Comparison of ENCODE assay signal across 10 cellular contexts in genomic region chr5:141508440-141508807, GRCh38. TPM values are rescaled to one million over a fixed set of nuclear protein-coding genes. Genes with fewer than 3 reads are reported as not detected.
DNase-seq lines count a peak whose midpoint lies in the region; ATAC-seq, FAIRE-seq and TF ChIP-seq lines count a peak whose summit lies in the region.
"Had no signal": no experiment of that assay in that cellular context is flagged by ENCODE, and none has a peak within 500 bp of the region (broad histone marks: within the 10 kb centered on the region; RNA-seq: fewer than 3 reads in every experiment).

No MANE protein-coding gene starts in this region.

- no peak for FAIRE-seq in frontal cortex (lab: Jason Lieb, UNC)

- H3K4me3 Mint-ChIP-seq in GM23338, result peak overlapping the region; percentile 71
- peak overlapping the region; percentile 73 for H3K4me3 Mint-ChIP-seq in WTC11

- H3K4me3 ChIP-seq in GM23338, result peak overlapping the region; percentile 60
- no peak overlapping the region for H3K4me3 ChIP-seq in hepatocyte
- peak overlapping the region in 4 of 8 donors; percentile 6 to 62 (median 10) for H3K4me3 ChIP-seq in spleen

- intact Hi-C loops in spleen (cut with DNase I; ENCODE audit: low total_unique reads), result no loop called here

- peaks cover 28% of the 10 kb centered on the region for H3K4me1 Mint-ChIP-seq in GM23338
- H3K4me1 Mint-ChIP-seq in WTC11, result peaks cover 35% of the 10 kb centered on the region

- no peaks in the 10 kb centered on the region for H3K9me3 Mint-ChIP-seq in GM23338
- no peaks in the 10 kb centered on the region for H3K9me3 Mint-ChIP-seq in WTC11
- H3K9me3 Mint-ChIP-seq: activated T-helper 2 cell treated with anti-CD3 and anti-CD28 coated beads, Interferon-gamma antibody, Interleukin-2, Interleukin-4, amounts not matched to agents 10 μg/mL and 5 μg/mL and 100 μg/mL, durations not matched to agents 14 hours and 24 hours and 36 hours had no signal

- H3K36me3 Mint-ChIP-seq in GM23338 (ENCODE audit: low read depth), result peaks cover 21% of the 10 kb centered on the region
- peaks cover 15% of the 10 kb centered on the region for H3K36me3 Mint-ChIP-seq in WTC11

- H3K27ac ChIP-seq in GM23338 (ENCODE audit: low read depth) (peak overlapping the region; percentile 26; the same call in 1 of the 2 replicates), hepatocyte (peak overlapping the region; percentile 94), spleen (peak overlapping the region; percentile 36 to 85 (median 73))

- H3K36me3 ChIP-seq in GM23338 (ENCODE audit: insufficient read depth) (no peaks in the 10 kb centered on the region), hepatocyte (replicated peaks; ENCODE audit: insufficient read depth, low read depth) (no peaks in the 10 kb centered on the region), spleen (peaks cover 0 to 18% (median 0%) of the 10 kb centered on the region in 6 donors)

- 0 out of 2 replicates have a peak, but pooled peaks cover 4% of the 10 kb centered on the region for H3F3A ChIP-seq in GM23338 (replicated peaks; ENCODE audit: low read depth)

- H2AFZ ChIP-seq in GM23338 (no peak overlapping the region), hepatocyte (no peak overlapping the region)

- H3K27me3 ChIP-seq in GM23338 (ENCODE audit: insufficient read depth), result 0 out of 2 replicates have a peak, but pooled peaks cover 4% of the 10 kb centered on the region
- no peaks in the 10 kb centered on the region for H3K27me3 ChIP-seq in hepatocyte
- no peaks in the 10 kb centered on the region for H3K27me3 ChIP-seq in spleen (replicated peaks in 1 of 7)

- CTCF ChIA-PET in WTC11 (lab: Charles Lee), result interaction anchor here (0.6 to 10.5 kb wide), 32 partner anchors 12 to 353 kb away, joined by 3 to 131 read pairs (median 8); partner anchors contain the start of genes PCDHB12, PCDHB14, PCDHB15 and PCDHB16

- TF ChIP-seq CTCF in GM23338 (conservative IDR thresholded peaks at IDR 0.05; ENCODE audit: low read depth in 2 of 2), result no peak
- no peak for TF ChIP-seq CTCF in WTC11 (IDR thresholded peaks at IDR 0.05)
- no peak for TF ChIP-seq CTCF in hepatocyte (IDR thresholded peaks at IDR 0.05; ENCODE audit: poor library complexity)
- no peak for TF ChIP-seq CTCF in spleen (IDR thresholded peaks at IDR 0.05 in 8 of 11, conservative IDR thresholded peaks at IDR 0.05 in 3 of 11)

- H3K9me3 ChIP-seq in hepatocyte (ENCODE audit: low read depth) (no peaks in the 10 kb centered on the region), spleen (no peaks in the 10 kb centered on the region)

- H3K79me2 ChIP-seq in GM23338 (replicated peaks; ENCODE audit: insufficient read depth) (no peaks in the 10 kb centered on the region), hepatocyte (peaks cover 2% of the 10 kb centered on the region)

- 0 out of 2 replicates have a peak overlapping the region, but pooled peaks have one; percentile 29 for H3K27ac Mint-ChIP-seq in GM23338
- H3K27ac Mint-ChIP-seq in WTC11, result no peak overlapping the region; the same call in 1 of the 2 replicates
- H3K27ac Mint-ChIP-seq: activated T-helper 2 cell treated with anti-CD3 and anti-CD28 coated beads, Interferon-gamma antibody, Interleukin-2, Interleukin-4, amounts not matched to agents 10 μg/mL and 5 μg/mL and 100 μg/mL, durations not matched to agents 14 hours and 24 hours and 36 hours had no signal

- H3K4me1 ChIP-seq in GM23338 (ENCODE audit: insufficient read depth) (peaks cover 19% of the 10 kb centered on the region), hepatocyte (ENCODE audit: insufficient read depth) (peaks cover 35% of the 10 kb centered on the region), spleen (peaks cover 7 to 68% (median 47%) of the 10 kb centered on the region in 6 donors)

- H3K4me2 ChIP-seq in GM23338 (peak overlapping the region; percentile 88), hepatocyte (peak overlapping the region; percentile 70)

- POLR2A ChIA-PET in WTC11 (lab: Charles Lee), result interaction anchor here (0.7 to 1.4 kb wide), 3 partner anchors 11 to 32 kb away, joined by 3 to 5 read pairs (median 5); partner anchors contain the start of gene PCDHGC3

- H3K27me3 Mint-ChIP-seq in GM23338 (ENCODE audit: insufficient read depth, low read depth, poor library complexity), result peaks cover 20% of the 10 kb centered on the region
- H3K27me3 Mint-ChIP-seq in WTC11 (ENCODE audit: low read depth), result no peaks in the 10 kb centered on the region

- no peak for DNase-seq in GM23338 (ENCODE audit: low spot score)
- DNase-seq in WTC11 (ENCODE audit: low spot score), result no peak
- no peak for DNase-seq in hepatocyte (ENCODE audit: low spot score)
- DNase-seq in spleen, result no peak
- DNase-seq in NCI-H69 (lab: John Stamatoyannopoulos, UW), result no peak
- no peak for DNase-seq in activated effector memory CD4-positive, alpha-beta T cell treated with Interleukin-2 at 50 U/mL for 16 hours
- no peak for DNase-seq in frontal cortex (ENCODE audit: low spot score in 2 of 2)
- DNase-seq: stimulated activated CD8-positive, alpha-beta memory T cell treated with anti-CD3 and anti-CD28 coated beads, Interleukin-4, amount 100 ng/mL, for 48 hours had no signal

- 23% methylated on average over 9 of the region's 9 CpGs for WGBS in hepatocyte (ENCODE audit: low lambda C conversion rate, missing lambda C conversion rate)
- 29 to 61% (median 49%) methylated on average over 9 of the region's 9 CpGs for WGBS in spleen, 5 donors

- ATAC-seq in GM23338 (no peak), WTC11 (no peak), HG02970 (IDR thresholded peaks at IDR 0.05; ENCODE audit: low FRiP score, unreplicated experiment) (no peak)

- H3K9me2 ChIP-seq in GM23338 (ENCODE audit: insufficient read depth), result no peaks in the 10 kb centered on the region
- no peaks in the 10 kb centered on the region for H3K9me2 ChIP-seq in hepatocyte (replicated peaks; ENCODE audit: insufficient read depth)

- TF ChIP-seq POLR2A in spleen (IDR thresholded peaks at IDR 0.05), result no peak

- H4K20me1 ChIP-seq in GM23338 (replicated peaks; ENCODE audit: insufficient read depth), result no peaks in the 10 kb centered on the region
- no peaks in the 10 kb centered on the region for H4K20me1 ChIP-seq in hepatocyte (ENCODE audit: insufficient read depth, poor library complexity, severe bottlenecking)

TF ChIP-seq in WTC11, 78 proteins besides CTCF, POLR2A, EP300 and RAD21:
- TF ChIP-seq ZNF396 (CRISPR knock-in tag; IDR thresholded peaks at IDR 0.05; ENCODE audit: borderline replicate concordance), result no peak
- TF ChIP-seq, protein P1, sequence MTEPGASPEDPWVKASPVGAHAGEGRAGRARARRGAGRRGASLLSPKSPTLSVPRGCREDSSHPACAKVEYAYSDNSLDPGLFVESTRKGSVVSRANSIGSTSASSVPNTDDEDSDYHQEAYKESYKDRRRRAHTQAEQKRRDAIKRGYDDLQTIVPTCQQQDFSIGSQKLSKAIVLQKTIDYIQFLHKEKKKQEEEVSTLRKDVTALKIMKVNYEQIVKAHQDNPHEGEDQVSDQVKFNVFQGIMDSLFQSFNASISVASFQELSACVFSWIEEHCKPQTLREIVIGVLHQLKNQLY (CRISPR knock-in tag; IDR thresholded peaks at IDR 0.05), result no peak
- no peak for TF ChIP-seq GABPB1 (CRISPR knock-in tag; IDR thresholded peaks at IDR 0.05)
TF ChIP-seq in WTC11: peak in this region for 0.

RNA-seq across cellular contexts. Expression of gene PCDHGC5, which starts 19.5 kb away (rescaled TPM):
- 0.54 and 1.5 TPM in 2 replicates for total RNA-seq in GM23338 (2014; rRNA removed; shearing (Covaris generic))
- polyA plus RNA-seq in GM23338 (2016; fragmentation: Nextera tagmentation; extraction: Ambion mirVana) (0.16 TPM in 1 of 2 replicates, not detected in the other), hepatocyte (0.16 TPM in 1 of 2 replicates, not detected in the other), spleen (under 1 TPM in 2 of 3 donors, not detected in 1; 0.02 to 0.10 TPM)
- total RNA-seq in WTC11 (2021) (1.1 to 1.5 TPM (median 1.1 TPM) in 3 replicates), hepatocyte (0.92 and 1.1 TPM in 2 replicates), spleen (1 to 10 TPM in 5 of 7 donors, under 1 TPM in 2; 0.93 to 2.5 (median 1.2) TPM), frontal cortex (4.9 TPM)
- total RNA-seq: activated T-helper 2 cell treated with anti-CD3 and anti-CD28 coated beads, Interferon-gamma antibody, Interleukin-2, Interleukin-4, amounts not matched to agents 10 μg/mL and 5 μg/mL and 100 μg/mL, durations not matched to agents 14 hours and 24 hours and 36 hours had no signal

RNA-seq across cellular contexts. Expression of gene PCDHGC4, which starts 23.6 kb away (rescaled TPM):
- 2.3 and 3.0 TPM in 2 replicates for total RNA-seq in GM23338 (2014; rRNA removed; shearing (Covaris generic))
- polyA plus RNA-seq in GM23338 (2016; fragmentation: Nextera tagmentation; extraction: Ambion mirVana), result 0.31 TPM in 1 of 2 replicates, not detected in the other
- 4.5 to 6.1 TPM (median 5.1 TPM) in 3 replicates for total RNA-seq in WTC11 (2021)
- total RNA-seq in hepatocyte, result 0.44 and 1.5 TPM in 2 replicates
- polyA plus RNA-seq in hepatocyte, result 0.15 and 0.35 TPM in 2 replicates
- 1 to 10 TPM; 1.3 to 3.9 (median 2.6) TPM for total RNA-seq in spleen
- polyA plus RNA-seq in spleen, result under 1 TPM in 2 of 3 donors, not detected in 1; 0.03 TPM
- total RNA-seq in frontal cortex, result 65.2 TPM
- total RNA-seq: activated T-helper 2 cell treated with anti-CD3 and anti-CD28 coated beads, Interferon-gamma antibody, Interleukin-2, Interleukin-4, amounts not matched to agents 10 μg/mL and 5 μg/mL and 100 μg/mL, durations not matched to agents 14 hours and 24 hours and 36 hours had no signal

RNA-seq across cellular contexts. Expression of gene PCDHGC3, which starts 32.7 kb away (rescaled TPM):
- 12.9 and 13.3 TPM in 2 replicates for total RNA-seq in GM23338 (2014; rRNA removed; shearing (Covaris generic))
- polyA plus RNA-seq in GM23338 (2016; fragmentation: Nextera tagmentation; extraction: Ambion mirVana), result 13.8 and 14.4 TPM in 2 replicates
- 28.1 to 29.4 TPM (median 29.1 TPM) in 3 replicates for total RNA-seq in WTC11 (2021)
- total RNA-seq in hepatocyte, result 16.9 and 18.9 TPM in 2 replicates
- 35.8 and 40.8 TPM in 2 replicates for polyA plus RNA-seq in hepatocyte
- total RNA-seq in spleen, result 10 to 100 TPM; 10.7 to 26.7 (median 22.5) TPM
- 10 to 100 TPM in 2 of 3 donors, 1 to 10 TPM in 1; 7.0 to 12.7 (median 10.3) TPM for polyA plus RNA-seq in spleen
- 20.8 TPM for total RNA-seq in frontal cortex

Comparison
In these comparisons a context has a peak if more than half of its experiments do, and no peak if none do; other contexts are left out.
1. H3K27ac ChIP-seq: peak in every context shown above with its lines; median percentile 94 in hepatocyte; 73 in spleen; 26 in GM23338.